Comparison of ENCODE assay signal across 9 cellular contexts in the genomic region with DNA sequence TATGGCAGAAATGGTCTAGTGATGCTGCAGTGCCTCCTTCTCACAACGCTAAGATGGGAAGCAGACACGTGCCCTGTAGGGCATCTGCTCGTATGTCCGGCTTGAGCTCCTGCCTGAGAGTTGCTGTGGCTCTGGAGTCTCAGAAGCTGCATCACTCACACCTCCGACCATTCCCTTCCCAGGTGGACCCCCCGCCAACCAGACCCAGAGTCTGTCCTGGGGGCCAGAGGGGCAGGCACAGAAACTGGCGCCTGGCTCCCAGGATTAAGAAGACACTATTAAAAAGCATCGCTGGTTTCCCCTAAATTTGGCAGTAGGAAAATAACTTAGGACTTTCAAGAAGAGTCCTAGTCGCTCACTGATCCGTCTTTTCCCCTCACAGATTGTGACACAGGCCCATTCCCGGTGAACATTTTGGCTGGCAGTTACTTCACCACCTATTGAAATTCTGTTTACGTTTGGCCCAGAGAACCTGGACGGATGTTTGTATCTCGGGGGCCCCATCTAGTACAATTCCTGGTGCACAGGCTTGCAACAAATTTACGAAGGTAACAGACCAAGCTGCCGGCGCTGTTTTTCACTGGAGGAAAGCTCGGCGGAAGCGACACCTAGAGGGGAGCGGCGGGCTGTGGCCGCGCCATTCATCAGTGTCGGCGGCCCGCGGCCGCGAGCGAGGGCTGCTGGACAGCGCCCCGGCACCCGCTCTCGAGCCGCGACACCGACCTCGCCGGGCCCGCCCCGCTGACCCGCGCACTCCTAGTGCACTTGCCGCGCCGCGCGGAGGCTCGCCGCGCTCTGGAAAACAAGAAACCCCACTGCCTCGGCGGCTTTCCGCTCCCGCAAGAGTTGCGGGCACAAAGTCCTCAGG. TPM values are rescaled to one million over a fixed set of nuclear protein-coding genes. Genes with fewer than 3 reads are reported as not detected.
DNase-seq lines count a peak whose midpoint lies in the region; ATAC-seq and TF ChIP-seq lines count a peak whose summit lies in the region.
"Had no signal": no experiment of that assay in that cellular context is flagged by ENCODE, and none has a peak within 500 bp of the region (broad histone marks: within the 10 kb centered on the region; RNA-seq: fewer than 3 reads in every experiment).

No MANE protein-coding gene starts in this region.

- H3K9me3 ChIP-seq in cardiac muscle cell (ENCODE audit: low read depth) (no peaks in the 10 kb centered on the region), parathyroid adenoma (ENCODE audit: control insufficient read depth, low read length) (no peaks in the 10 kb centered on the region)

- peaks cover 62% of the 10 kb centered on the region for H3K27me3 Mint-ChIP-seq in activated naive CD8-positive, alpha-beta T cell treated with anti-CD3 and anti-CD28 coated beads, Interleukin-2, amount 10 ng/mL, durations not matched to agents 7 days and 5 days
- peaks cover 18 to 25% (median 18%) of the 10 kb centered on the region in 3 donors for H3K27me3 Mint-ChIP-seq in immature natural killer cell (ENCODE audit: low read depth in 3 of 3)

- no peak overlapping the region for H3K27ac Mint-ChIP-seq in activated naive CD8-positive, alpha-beta T cell treated with anti-CD3 and anti-CD28 coated beads, Interleukin-2, amount 10 ng/mL, durations not matched to agents 7 days and 5 days
- no peak overlapping the region for H3K27ac Mint-ChIP-seq in immature natural killer cell

- H3K27ac ChIP-seq in cardiac muscle cell (no peak overlapping the region), parathyroid adenoma (peak overlapping the region; percentile 48)
- H3K27ac ChIP-seq: epithelial cell of prostate had no signal

- DNase-seq in activated effector memory CD4-positive, alpha-beta T cell treated with anti-CD3 and anti-CD28 coated beads, Interleukin-2, amount 50 U/mL, for 16 hours, result peak; percentile 70
- no peak for DNase-seq in activated effector memory CD4-positive, alpha-beta T cell treated with Interleukin-2 at 50 U/mL for 16 hours
- peak; percentile 44 for DNase-seq in NCI-H2196 treated with DMSO at 0.1 percent for 48 hours (lab: John Stamatoyannopoulos, UW; ENCODE audit: unreplicated experiment)
- peak; percentile 67 for DNase-seq in activated naive CD8-positive, alpha-beta T cell treated with anti-CD3 and anti-CD28 coated beads, Interleukin-2, amount 10 ng/mL, durations not matched to agents 7 days and 5 days
- DNase-seq in cardiac muscle cell (ENCODE audit: low read depth in 1 of 2, low spot score in 1 of 2), result peak; percentile 50 to 95
- no peak for DNase-seq in mesenteric fat pad (ENCODE audit: low spot score)
- no peak for DNase-seq in immature natural killer cell

- peak overlapping the region; percentile 47 for H2AFZ ChIP-seq in parathyroid adenoma

- H3K4me2 ChIP-seq in parathyroid adenoma (ENCODE audit: low read length), result peak overlapping the region; percentile 50

- H3K9ac ChIP-seq in parathyroid adenoma, result peak overlapping the region; percentile 1

- H3K27me3 ChIP-seq in cardiac muscle cell (peaks cover 87% of the 10 kb centered on the region), parathyroid adenoma (ENCODE audit: control insufficient read depth, insufficient read depth, low read length) (no peaks in the 10 kb centered on the region)

- no peaks in the 10 kb centered on the region for H3K36me3 ChIP-seq in cardiac muscle cell
- H3K36me3 ChIP-seq in parathyroid adenoma (ENCODE audit: control insufficient read depth, insufficient read depth, low read length), result no peaks in the 10 kb centered on the region

- peak overlapping the region; percentile 53 for H3K4me3 Mint-ChIP-seq in activated naive CD8-positive, alpha-beta T cell treated with anti-CD3 and anti-CD28 coated beads, Interleukin-2, amount 10 ng/mL, durations not matched to agents 7 days and 5 days
- peak overlapping the region in 2 of 5 donors; percentile 46 to 57 for H3K4me3 Mint-ChIP-seq in immature natural killer cell

- H3K4me1 Mint-ChIP-seq in activated naive CD8-positive, alpha-beta T cell treated with anti-CD3 and anti-CD28 coated beads, Interleukin-2, amount 10 ng/mL, durations not matched to agents 7 days and 5 days, result peaks cover 9% of the 10 kb centered on the region
- peaks cover 7 to 9% of the 10 kb centered on the region in 2 donors for H3K4me1 Mint-ChIP-seq in immature natural killer cell

- TF ChIP-seq CTCF in cardiac muscle cell (IDR thresholded peaks at IDR 0.05; ENCODE audit: low read depth, low read length) (peak; percentile 48), parathyroid adenoma (IDR thresholded peaks at IDR 0.05) (peak; percentile 72)

- peak; percentile 66 for ATAC-seq in activated naive CD8-positive, alpha-beta T cell treated with anti-CD3 and anti-CD28 coated beads, Interleukin-2, amount 10 ng/mL, durations not matched to agents 7 days and 5 days (ENCODE audit: low read depth)

- H3K9me3 Mint-ChIP-seq in activated naive CD8-positive, alpha-beta T cell treated with anti-CD3 and anti-CD28 coated beads, Interleukin-2, amount 10 ng/mL, durations not matched to agents 7 days and 5 days, result no peaks in the 10 kb centered on the region
- H3K9me3 Mint-ChIP-seq in immature natural killer cell, result peaks cover 0 to 3% (median 0%) of the 10 kb centered on the region in 6 donors

- POLR2A ChIA-PET in activated naive CD8-positive, alpha-beta T cell treated with anti-CD3 and anti-CD28 coated beads, Interleukin-2, amount 10 ng/mL, durations not matched to agents 7 days and 5 days (lab: Charles Lee), result no interaction called here

- peak overlapping the region; percentile 36 for H3K4me3 ChIP-seq in cardiac muscle cell
- H3K4me3 ChIP-seq in parathyroid adenoma (ENCODE audit: low read depth, low read length), result peak overlapping the region; percentile 14

- H3K79me2 ChIP-seq in parathyroid adenoma, result no peaks in the 10 kb centered on the region

- H3K4me1 ChIP-seq in cardiac muscle cell (ENCODE audit: low read depth) (peaks cover 10% of the 10 kb centered on the region), parathyroid adenoma (peaks cover 13% of the 10 kb centered on the region)

- no peaks in the 10 kb centered on the region for H3K36me3 Mint-ChIP-seq in activated naive CD8-positive, alpha-beta T cell treated with anti-CD3 and anti-CD28 coated beads, Interleukin-2, amount 10 ng/mL, durations not matched to agents 7 days and 5 days
- peaks cover 0 to 3% (median 0%) of the 10 kb centered on the region in 3 donors for H3K36me3 Mint-ChIP-seq in immature natural killer cell

RNA-seq across cellular contexts. Expression of gene FSTL4, which starts 1.6 kb away (rescaled TPM):
- total RNA-seq in activated naive CD8-positive, alpha-beta T cell treated with anti-CD3 and anti-CD28 coated beads, Interleukin-2, amount 10 ng/mL, durations not matched to agents 7 days and 5 days, result under 1 TPM; 0.26 to 0.83 TPM
- 0.06 and 0.11 TPM in 2 replicates for total RNA-seq in cardiac muscle cell
- 0.19 TPM in 1 of 2 replicates, not detected in the other for polyA plus RNA-seq in cardiac muscle cell
- total RNA-seq in mesenteric fat pad, result not detected
- not detected for polyA plus RNA-seq in immature natural killer cell

Comparison
In these comparisons a context has a peak if more than half of its experiments do, and no peak if none do; other contexts are left out.
1. DNase-seq: peak in activated effector memory CD4-positive, alpha-beta T cell treated with anti-CD3 and anti-CD28 coated beads, Interleukin-2, amount 50 U/mL, for 16 hours (single experiment), NCI-H2196 treated with DMSO at 0.1 percent for 48 hours (single experiment), activated naive CD8-positive, alpha-beta T cell treated with anti-CD3 and anti-CD28 coated beads, Interleukin-2, amount 10 ng/mL, durations not matched to agents 7 days and 5 days (single experiment) and cardiac muscle cell (2 of 2); none in activated effector memory CD4-positive, alpha-beta T cell treated with Interleukin-2 at 50 U/mL for 16 hours (single experiment), mesenteric fat pad (single experiment) and immature natural killer cell (0 of 3).